In the genomic region with DNA sequence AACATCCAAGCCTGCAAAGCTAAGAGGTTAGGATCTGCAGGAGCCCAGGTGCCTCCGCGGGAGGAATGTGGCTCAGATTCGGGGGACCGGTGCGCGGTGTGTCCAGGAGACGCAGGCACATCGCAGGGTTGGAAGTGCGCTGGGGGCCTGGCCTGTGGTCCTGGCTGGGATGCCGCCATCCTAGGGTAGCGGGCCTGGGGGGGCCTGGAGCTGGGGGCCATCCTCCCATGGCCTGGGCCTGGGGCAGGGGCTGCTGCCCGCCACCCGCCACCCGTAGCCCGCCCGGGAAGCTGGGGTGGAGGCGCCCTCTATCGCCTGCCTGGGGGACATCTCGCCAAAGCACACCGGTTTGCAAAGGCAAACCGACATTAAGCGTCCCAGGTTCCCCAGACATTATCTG, we compare ENCODE assay signal across 10 cellular contexts.
DNase-seq lines count a peak whose midpoint lies in the region; ATAC-seq, FAIRE-seq and TF ChIP-seq lines count a peak whose summit lies in the region.
"Had no signal": no experiment of that assay in that cellular context is flagged by ENCODE, and none has a peak within 500 bp of the region (broad histone marks: within the 10 kb centered on the region; RNA-seq: fewer than 3 reads in every experiment).

No MANE protein-coding gene starts in this region.

- H3K27ac ChIP-seq in KMS-11 (no peak overlapping the region), endothelial cell of umbilical vein (ENCODE audit: insufficient read depth, low read depth, low read length) (no peak overlapping the region)
- H3K27ac ChIP-seq: epithelial cell of prostate had no signal

- no peak for ATAC-seq in GM19455 (IDR thresholded peaks at IDR 0.05; ENCODE audit: unreplicated experiment)
- ATAC-seq in HG03565 (IDR thresholded peaks at IDR 0.05; ENCODE audit: unreplicated experiment): no peak

- H3K27me3 ChIP-seq in KMS-11 (ENCODE audit: insufficient read depth, low read depth): peaks cover 75% of the 10 kb centered on the region
- no peaks in the 10 kb centered on the region for H3K27me3 ChIP-seq in endothelial cell of umbilical vein (ENCODE audit: control insufficient read depth in 2 of 2, insufficient read depth in 2 of 2, low read length in 2 of 2)

- CTCF ChIA-PET in endothelial cell of umbilical vein (lab: Charles Lee): no interaction called here

- no peaks in the 10 kb centered on the region for H4K20me1 ChIP-seq in KMS-11 (ENCODE audit: insufficient read depth)
- H4K20me1 ChIP-seq in endothelial cell of umbilical vein (replicated peaks; ENCODE audit: control insufficient read depth, extremely low read depth, insufficient read depth, low read length): no peaks in the 10 kb centered on the region

- dilution Hi-C loops in endothelial cell of umbilical vein (cut with MboI; ENCODE audit: extremely low pct_ligation_motif_present, low sequenced_read_pairs): no loop called here

- TF ChIP-seq POLR2A in endothelial cell of umbilical vein (IDR thresholded peaks at IDR 0.05; ENCODE audit: low read depth, low read length): no peak

- H3K4me3 ChIP-seq in KMS-11 (IDR thresholded peaks at IDR 0.05; ENCODE audit: insufficient read depth, low read depth, low read length) (no peak overlapping the region), endothelial cell of umbilical vein (replicated peaks in 1 of 3; ENCODE audit: insufficient read depth in 1 of 3, low read depth in 1 of 3, low read length in 3 of 3) (no peak overlapping the region)

- intact Hi-C loops in endothelial cell of umbilical vein (cut with micrococcal nuclease): loop anchor here (1.0 kb wide), 1 partner anchor 870 kb away; no protein-coding TSS in a partner anchor

- no peaks in the 10 kb centered on the region for H3K36me3 Mint-ChIP-seq in neural crest cell (ENCODE audit: low read depth)

- H3K79me2 ChIP-seq in KMS-11 (ENCODE audit: insufficient read depth, low read depth) (no peaks in the 10 kb centered on the region), endothelial cell of umbilical vein (ENCODE audit: control insufficient read depth, insufficient read depth, low read length) (no peaks in the 10 kb centered on the region)

- no peak overlapping the region for H3K9ac ChIP-seq in KMS-11
- H3K9ac ChIP-seq in endothelial cell of umbilical vein (replicated peaks; ENCODE audit: extremely low read depth, insufficient read depth, low read length): no peak overlapping the region

- no peaks in the 10 kb centered on the region for H3K9me1 ChIP-seq in endothelial cell of umbilical vein (replicated peaks; ENCODE audit: control insufficient read depth, extremely low read depth, insufficient read depth, low read length)

- H3K27me3 Mint-ChIP-seq in neural crest cell (ENCODE audit: low read depth): peaks cover 21% of the 10 kb centered on the region
- H3K27me3 Mint-ChIP-seq: stimulated activated naive CD8-positive, alpha-beta T cell treated with anti-CD3 and anti-CD28 coated beads, Interleukin-15, Interleukin-2, amounts not matched to agents 100 ng/mL and 50 ng/mL, for 24 hours had no signal

- H3K4me1 Mint-ChIP-seq in neural crest cell: peaks cover 14% of the 10 kb centered on the region

- H3K9me3 Mint-ChIP-seq in neural crest cell: no peaks in the 10 kb centered on the region
- H3K9me3 Mint-ChIP-seq: stimulated activated naive CD8-positive, alpha-beta T cell treated with anti-CD3 and anti-CD28 coated beads, Interleukin-15, Interleukin-2, amounts not matched to agents 100 ng/mL and 50 ng/mL, for 24 hours had no signal

- no peaks in the 10 kb centered on the region for H3K36me3 ChIP-seq in KMS-11 (ENCODE audit: insufficient read depth)
- no peaks in the 10 kb centered on the region for H3K36me3 ChIP-seq in endothelial cell of umbilical vein (ENCODE audit: control insufficient read depth in 2 of 2, extremely low read depth in 1 of 2, insufficient read depth in 2 of 2, low read length in 2 of 2)

- H3K9me3 ChIP-seq in endothelial cell of umbilical vein (replicated peaks; ENCODE audit: control insufficient read depth, insufficient read depth, low read length): no peaks in the 10 kb centered on the region

- H3K4me3 Mint-ChIP-seq in neural crest cell: no peak overlapping the region
- H3K4me3 Mint-ChIP-seq: stimulated activated naive CD8-positive, alpha-beta T cell treated with anti-CD3 and anti-CD28 coated beads, Interleukin-15, Interleukin-2, amounts not matched to agents 100 ng/mL and 50 ng/mL, for 24 hours had no signal

- POLR2A ChIA-PET in endothelial cell of umbilical vein (lab: Charles Lee): no interaction called here

- TF ChIP-seq CTCF in KMS-11 (conservative IDR thresholded peaks at IDR 0.05; ENCODE audit: low read depth, low read length) (peak; percentile 39; the same call in 1 of the 2 replicates), endothelial cell of umbilical vein (IDR thresholded peaks at IDR 0.05; ENCODE audit: extremely low read depth in 1 of 2, insufficient read depth in 1 of 2, low read depth in 1 of 2, low read length in 2 of 2) (peak; percentile 14 to 46), neural crest cell (conservative IDR thresholded peaks at IDR 0.05) (peak; percentile 71)

- H2AFZ ChIP-seq in KMS-11 (ENCODE audit: low read depth) (no peak overlapping the region), endothelial cell of umbilical vein (ENCODE audit: low read depth, low read length) (no peak overlapping the region)

- H3K4me2 ChIP-seq in KMS-11: no peak overlapping the region
- H3K4me2 ChIP-seq in endothelial cell of umbilical vein (ENCODE audit: insufficient read depth, low read length): no peak overlapping the region

- no TSS peak for BruUV-seq in endothelial cell of umbilical vein (replicated peaks; lab: Mats Ljungman, UMichigan)

- H3K27ac Mint-ChIP-seq in neural crest cell (ENCODE audit: unreplicated experiment): no peak overlapping the region
- H3K27ac Mint-ChIP-seq: stimulated activated naive CD8-positive, alpha-beta T cell treated with anti-CD3 and anti-CD28 coated beads, Interleukin-15, Interleukin-2, amounts not matched to agents 100 ng/mL and 50 ng/mL, for 24 hours had no signal

- H3K4me1 ChIP-seq in KMS-11 (ENCODE audit: low read depth, poor library complexity, severe bottlenecking): no peaks in the 10 kb centered on the region
- no peaks in the 10 kb centered on the region for H3K4me1 ChIP-seq in endothelial cell of umbilical vein (ENCODE audit: control insufficient read depth, extremely low read depth, insufficient read depth, low read length)

- FAIRE-seq in endothelial cell of umbilical vein (lab: Jason Lieb, UNC): no peak

- DNase-seq in COLO829 (ENCODE audit: low spot score) (peak; percentile 13), endothelial cell of umbilical vein (ENCODE audit: low read depth, low spot score) (no peak), neural crest cell (ENCODE audit: low read depth, low spot score) (peak; percentile 55), NCI-H69 (lab: John Stamatoyannopoulos, UW) (no peak)
- DNase-seq in effector CD8-positive, alpha-beta T cell (lab: John Stamatoyannopoulos, UW): no peak

TF ChIP-seq in endothelial cell of umbilical vein, 7 proteins besides CTCF, POLR2A, EP300 and RAD21:
- TF ChIP-seq JUN (IDR thresholded peaks at IDR 0.05; ENCODE audit: borderline replicate concordance, insufficient read depth, insufficient read length, low read depth): no peak
- TF ChIP-seq EZH2 (IDR thresholded peaks at IDR 0.05; ENCODE audit: borderline replicate concordance, low read depth, low read length, severe bottlenecking): no peak
- TF ChIP-seq POLR2AphosphoS5 (IDR thresholded peaks at IDR 0.05; ENCODE audit: insufficient read depth, low read depth, low read length): no peak
- no peak for TF ChIP-seq GATA2 (IDR thresholded peaks at IDR 0.05; ENCODE audit: insufficient read depth, insufficient read length, low read depth, low read length)
- no peak for TF ChIP-seq MYC (IDR thresholded peaks at IDR 0.05; ENCODE audit: low read depth, low read length)
- TF ChIP-seq FOS (IDR thresholded peaks at IDR 0.05; ENCODE audit: borderline replicate concordance, insufficient read depth, low read length): no peak
- TF ChIP-seq, protein P1, sequence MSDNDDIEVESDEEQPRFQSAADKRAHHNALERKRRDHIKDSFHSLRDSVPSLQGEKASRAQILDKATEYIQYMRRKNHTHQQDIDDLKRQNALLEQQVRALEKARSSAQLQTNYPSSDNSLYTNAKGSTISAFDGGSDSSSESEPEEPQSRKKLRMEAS (IDR thresholded peaks at IDR 0.05; ENCODE audit: insufficient read depth, insufficient read length): no peak
TF ChIP-seq in endothelial cell of umbilical vein: peak in this region for 0.

Comparison
In these comparisons a context has a peak if more than half of its experiments do, and no peak if none do; other contexts are left out.
1. DNase-seq: peak in COLO829 (single experiment) and neural crest cell (single experiment); none in endothelial cell of umbilical vein (single experiment), NCI-H69 (single experiment) and effector CD8-positive, alpha-beta T cell (single experiment).
2. Peak in every context shown above with its lines, with median percentiles within 50 percentile points of each other: CTCF ChIP-seq.